Comparison of ENCODE assay signal across 37 cellular contexts in genomic region chr19:42357290-42357689, GRCh38. TPM values are rescaled to one million over a fixed set of nuclear protein-coding genes. Genes with fewer than 3 reads are reported as not detected.
"Had no signal": no experiment of that assay in that cellular context is flagged by ENCODE, and none has a peak within 500 bp of the region (broad histone marks: within the 10 kb centered on the region; RNA-seq: fewer than 3 reads in every experiment).

No MANE protein-coding gene starts in this region.

- H3K36me3 Mint-ChIP-seq: activated CD8-positive, alpha-beta memory T cell treated with anti-CD3 and anti-CD28 coated beads, Interleukin-2, amount 10 ng/mL, durations not matched to agents 7 days and 5 days had no signal

- H3K27ac Mint-ChIP-seq: activated B cell treated with CpG ODN at 0.5 μM for 24 hours; activated CD4-positive, alpha-beta memory T cell treated with anti-CD3 and anti-CD28 coated beads for 36 hours; activated CD8-positive, alpha-beta memory T cell treated with anti-CD3 and anti-CD28 coated beads, Interleukin-2, amount 10 ng/mL, durations not matched to agents 7 days and 5 days; activated CD8-positive, alpha-beta T cell treated with anti-CD3 and anti-CD28 coated beads, Interleukin-2, amount 10 ng/mL, durations not matched to agents 7 days and 5 days; activated naive CD8-positive, alpha-beta T cell treated with anti-CD3 and anti-CD28 coated beads for 36 hours; activated naive CD8-positive, alpha-beta T cell treated with anti-CD3 and anti-CD28 coated beads, Interleukin-2, amount 50 U/mL, for 24 hours; activated T-helper 1 cell treated with anti-CD3 and anti-CD28 coated beads, Interleukin-12 subunit alpha, Interleukin-12 subunit beta, Interleukin-2, Interleukin-4 antibody, amounts not matched to agents 30 ng/mL and 10 ng/mL and 1 ng/mL, durations not matched to agents 14 hours and 24 hours and 36 hours; effector memory CD8-positive, alpha-beta T cell; T-helper 17 cell; T-helper 2 cell treated with Interferon-gamma antibody and Interleukin-4, amounts not matched to agents 5 μg/mL and 100 μg/mL, for 36 hours had no signal

- H3K4me1 ChIP-seq: adrenal gland, body of pancreas, esophagus muscularis mucosa, foreskin keratinocyte, gastrocnemius medialis, heart left ventricle had no signal

- DNase-seq: activated B cell treated with CpG ODN at 0.5 μM for 24 hours; activated CD4-positive, alpha-beta memory T cell treated with anti-CD3 and anti-CD28 coated beads for 36 hours; activated CD4-positive, alpha-beta T cell treated with anti-CD3 and anti-CD28 coated beads for 48 hours; activated CD8-positive, alpha-beta memory T cell treated with anti-CD3 and anti-CD28 coated beads, Interleukin-2, amount 10 ng/mL, durations not matched to agents 7 days and 5 days; activated CD8-positive, alpha-beta memory T cell treated with anti-CD3 and anti-CD28 coated beads, Interleukin-2, amount 50 U/mL, for 4 hours; activated CD8-positive, alpha-beta T cell treated with anti-CD3 and anti-CD28 coated beads, Interleukin-2, amount 10 ng/mL, durations not matched to agents 7 days and 5 days; activated gamma-delta T cell; activated naive CD4-positive, alpha-beta T cell treated with anti-CD3 and anti-CD28 coated beads, Interleukin-2, amount 50 U/mL, for 16 hours; activated naive CD4-positive, alpha-beta T cell treated with Interleukin-2 at 50 U/mL for 16 hours; activated naive CD8-positive, alpha-beta T cell treated with anti-CD3 and anti-CD28 coated beads for 36 hours; activated naive CD8-positive, alpha-beta T cell treated with anti-CD3 and anti-CD28 coated beads, Interleukin-2, amount 50 U/mL, for 24 hours; activated T-cell treated with anti-CD3 and anti-CD28 coated beads, Interleukin-2, amount 50 U/mL, for 1 hour; activated T-cell treated with anti-CD3 and anti-CD28 coated beads, Interleukin-2, amount 50 U/mL, for 48 hours; adrenal gland; amygdala; aorta; body of pancreas; cortex of kidney; dermis blood vessel endothelial cell; effector CD4-positive, alpha-beta T cell; effector memory CD8-positive, alpha-beta T cell; erythroblast; foreskin keratinocyte; gastrocnemius medialis; glutamatergic neuron; heart left ventricle; T-helper 1 cell; T-helper 17 cell; T1000; WERI-Rb-1 had no signal

- FAIRE-seq: colon had no signal

- ATAC-seq: activated CD4-positive, CD25-positive, alpha-beta regulatory T cell treated with anti-CD3 and anti-CD28 coated beads, Interleukin-2, amount 50 U/mL, for 24 hours; activated CD8-positive, alpha-beta memory T cell treated with anti-CD3 and anti-CD28 coated beads, Interleukin-2, amount 10 ng/mL, durations not matched to agents 7 days and 5 days; activated CD8-positive, alpha-beta T cell treated with anti-CD3 and anti-CD28 coated beads, Interleukin-2, amount 10 ng/mL, durations not matched to agents 7 days and 5 days; activated naive CD8-positive, alpha-beta T cell treated with anti-CD3 and anti-CD28 coated beads, Interleukin-2, amount 50 U/mL, for 24 hours; body of pancreas; effector memory CD8-positive, alpha-beta T cell; foreskin keratinocyte; gastrocnemius medialis; heart left ventricle; T-helper 17 cell had no signal

- H3K27me3 Mint-ChIP-seq: activated B cell treated with CpG ODN at 0.5 μM for 24 hours; activated CD4-positive, alpha-beta memory T cell treated with anti-CD3 and anti-CD28 coated beads for 36 hours; activated CD8-positive, alpha-beta memory T cell treated with anti-CD3 and anti-CD28 coated beads, Interleukin-2, amount 10 ng/mL, durations not matched to agents 7 days and 5 days; activated naive CD8-positive, alpha-beta T cell treated with anti-CD3 and anti-CD28 coated beads for 36 hours; activated naive CD8-positive, alpha-beta T cell treated with anti-CD3 and anti-CD28 coated beads, Interleukin-2, amount 50 U/mL, for 24 hours; effector memory CD8-positive, alpha-beta T cell; T-helper 17 cell had no signal

- H3K9me3 Mint-ChIP-seq: activated B cell treated with CpG ODN at 0.5 μM for 24 hours; activated CD4-positive, alpha-beta memory T cell treated with anti-CD3 and anti-CD28 coated beads for 36 hours; activated naive CD8-positive, alpha-beta T cell treated with anti-CD3 and anti-CD28 coated beads for 36 hours; activated naive CD8-positive, alpha-beta T cell treated with anti-CD3 and anti-CD28 coated beads, Interleukin-2, amount 50 U/mL, for 24 hours; activated T-helper 1 cell treated with anti-CD3 and anti-CD28 coated beads, Interleukin-12 subunit alpha, Interleukin-12 subunit beta, Interleukin-2, Interleukin-4 antibody, amounts not matched to agents 30 ng/mL and 10 ng/mL and 1 ng/mL, durations not matched to agents 14 hours and 24 hours and 36 hours; effector memory CD8-positive, alpha-beta T cell; T-helper 2 cell treated with Interferon-gamma antibody and Interleukin-4, amounts not matched to agents 5 μg/mL and 100 μg/mL, for 36 hours had no signal

- H3K4me3 ChIP-seq: adrenal gland, body of pancreas, esophagus muscularis mucosa, gastrocnemius medialis, heart left ventricle had no signal

- H3K4me1 Mint-ChIP-seq: activated naive CD8-positive, alpha-beta T cell treated with anti-CD3 and anti-CD28 coated beads for 36 hours had no signal

- H3K4me3 Mint-ChIP-seq: activated B cell treated with CpG ODN at 0.5 μM for 24 hours; activated CD4-positive, alpha-beta memory T cell treated with anti-CD3 and anti-CD28 coated beads for 36 hours; activated CD8-positive, alpha-beta memory T cell treated with anti-CD3 and anti-CD28 coated beads, Interleukin-2, amount 10 ng/mL, durations not matched to agents 7 days and 5 days; activated CD8-positive, alpha-beta T cell treated with anti-CD3 and anti-CD28 coated beads, Interleukin-2, amount 10 ng/mL, durations not matched to agents 7 days and 5 days; activated naive CD8-positive, alpha-beta T cell treated with anti-CD3 and anti-CD28 coated beads for 36 hours; activated naive CD8-positive, alpha-beta T cell treated with anti-CD3 and anti-CD28 coated beads, Interleukin-2, amount 50 U/mL, for 24 hours; activated T-helper 1 cell treated with anti-CD3 and anti-CD28 coated beads, Interleukin-12 subunit alpha, Interleukin-12 subunit beta, Interleukin-2, Interleukin-4 antibody, amounts not matched to agents 30 ng/mL and 10 ng/mL and 1 ng/mL, durations not matched to agents 14 hours and 24 hours and 36 hours; effector memory CD8-positive, alpha-beta T cell; T-helper 17 cell; T-helper 2 cell treated with Interferon-gamma antibody and Interleukin-4, amounts not matched to agents 5 μg/mL and 100 μg/mL, for 36 hours had no signal

- H3K9me3 ChIP-seq: adrenal gland, body of pancreas, esophagus muscularis mucosa, gastrocnemius medialis, heart left ventricle had no signal

- H3K27me3 ChIP-seq: adrenal gland, body of pancreas, esophagus muscularis mucosa, foreskin keratinocyte, gastrocnemius medialis, heart left ventricle had no signal

- H3K27ac ChIP-seq: adrenal gland, body of pancreas, esophagus muscularis mucosa, foreskin keratinocyte, gastrocnemius medialis, heart left ventricle, WERI-Rb-1 had no signal

RNA-seq across cellular contexts. Expression of gene CNFN, which starts 32.8 kb away (rescaled TPM):
- total RNA-seq: activated CD4-positive, alpha-beta memory T cell treated with anti-CD3 and anti-CD28 coated beads for 36 hours; activated CD8-positive, alpha-beta memory T cell treated with anti-CD3 and anti-CD28 coated beads for 36 hours; activated CD8-positive, alpha-beta memory T cell treated with anti-CD3 and anti-CD28 coated beads, Interleukin-2, amount 10 ng/mL, durations not matched to agents 7 days and 5 days; activated CD8-positive, alpha-beta T cell treated with anti-CD3 and anti-CD28 coated beads, Interleukin-2, amount 10 ng/mL, durations not matched to agents 7 days and 5 days; activated naive CD8-positive, alpha-beta T cell treated with anti-CD3 and anti-CD28 coated beads for 36 hours; activated T-helper 1 cell treated with anti-CD3 and anti-CD28 coated beads, Interleukin-12 subunit alpha, Interleukin-12 subunit beta, Interleukin-2, Interleukin-4 antibody, amounts not matched to agents 30 ng/mL and 10 ng/mL and 1 ng/mL, durations not matched to agents 14 hours and 24 hours and 36 hours; body of pancreas; chondrocyte; dermis blood vessel endothelial cell; gastrocnemius medialis; T-helper 17 cell had no signal

RNA-seq across cellular contexts. Expression of gene TMEM145, which starts 44.2 kb away (rescaled TPM):
- total RNA-seq: activated B cell treated with CpG ODN at 0.5 μM for 24 hours, aorta, body of pancreas, dermis blood vessel endothelial cell, esophagus muscularis mucosa, foreskin keratinocyte, T-helper 17 cell had no signal
- polyA plus RNA-seq: aorta had no signal

RNA-seq across cellular contexts. Expression of gene PRR19, which starts 55.4 kb away (rescaled TPM):
- total RNA-seq: gastrocnemius medialis had no signal
- polyA plus RNA-seq: aorta had no signal
